8 cellular contexts compared by ENCODE assay signal in the genomic region with DNA sequence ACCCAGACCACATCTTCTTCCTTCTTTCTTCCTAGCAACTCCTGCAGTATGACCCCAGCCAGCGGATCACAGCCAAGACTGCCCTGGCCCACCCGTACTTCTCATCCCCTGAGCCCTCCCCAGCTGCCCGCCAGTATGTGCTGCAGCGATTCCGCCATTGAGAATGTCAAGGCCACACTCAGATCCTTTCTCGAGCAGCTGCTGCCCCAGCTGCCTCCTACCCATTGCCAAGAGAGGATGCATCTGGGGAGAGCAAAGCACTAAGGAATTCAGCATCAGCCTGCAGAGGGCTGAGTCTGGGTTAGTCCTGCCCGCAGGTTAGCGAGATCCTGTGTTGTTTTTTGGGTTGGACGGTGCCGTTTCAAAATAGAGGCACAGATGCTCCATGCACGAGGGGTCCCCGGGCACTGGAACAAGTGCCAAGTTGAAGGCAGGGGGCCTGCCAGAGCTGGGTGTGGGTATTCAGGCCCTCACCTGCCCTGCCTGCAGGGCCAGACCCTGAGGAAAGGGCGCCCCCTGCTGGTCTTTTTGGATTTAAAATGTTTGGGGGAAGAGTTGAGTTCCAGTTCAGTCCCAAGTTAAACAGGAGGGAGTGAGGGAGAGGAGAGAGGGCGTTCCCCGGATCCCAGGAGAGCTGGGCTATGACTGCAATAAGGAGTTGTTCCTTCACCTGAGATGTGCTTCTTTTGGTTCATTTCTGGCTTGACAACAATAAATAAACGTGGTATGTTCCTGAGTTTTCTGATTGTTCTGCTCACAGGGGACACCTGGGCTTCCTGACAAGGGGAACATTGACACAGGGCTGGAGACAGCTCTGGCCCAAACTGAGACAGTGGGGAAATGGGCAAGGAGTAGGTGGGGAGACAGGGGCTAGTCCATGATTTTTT. TPM values are rescaled to one million over a fixed set of nuclear protein-coding genes. Genes with fewer than 3 reads are reported as not detected.
A peak's percentile ranks its signal among the peaks of the same experiment; 100 is the strongest.
DNase-seq lines count a peak whose midpoint lies in the region; ATAC-seq and TF ChIP-seq lines count a peak whose summit lies in the region.

No MANE protein-coding gene starts in this region.

- intact Hi-C loops in spleen (cut with DNase I; ENCODE audit: low total_unique reads) = loop anchor here (2.0 kb wide), 1 partner anchor 101 kb away; a partner anchor contains a TSS

- TF ChIP-seq POLR2A in spleen (IDR thresholded peaks at IDR 0.05) = no peak

- peak; percentile 36 to 85 (median 79) for TF ChIP-seq CTCF in spleen (IDR thresholded peaks at IDR 0.05 in 8 of 11, conservative IDR thresholded peaks at IDR 0.05 in 3 of 11)

- H3K27me3 ChIP-seq in spleen (replicated peaks in 1 of 7) = no peaks in the 10 kb centered on the region

- H3K9me3 ChIP-seq in spleen = no peaks in the 10 kb centered on the region

- peaks cover 7 to 36% (median 20%) of the 10 kb centered on the region in 6 donors for H3K4me1 ChIP-seq in spleen

- no peak overlapping the region for H3K4me3 ChIP-seq in spleen

- no peak for ATAC-seq in GM18909 (IDR thresholded peaks at IDR 0.05; ENCODE audit: poor library complexity, unreplicated experiment)
- no peak for ATAC-seq in GM19463 (IDR thresholded peaks at IDR 0.05; ENCODE audit: unreplicated experiment)

- peaks cover 0 to 40% (median 0%) of the 10 kb centered on the region in 6 donors for H3K36me3 ChIP-seq in spleen

- WGBS in spleen, 5 donors = 38 to 54% (median 47%) methylated on average over 13 to 16 of the region's 16 CpGs

- DNase-seq in GM04504 (ENCODE audit: low read depth) (peak; percentile 26), NCI-H1694 (lab: John Stamatoyannopoulos, UW) (peak; percentile 98), T-helper 2 cell (peak; percentile 49 to 70 (median 65)), anterior cingulate cortex (lab: John Stamatoyannopoulos, UW) (peak in 48 of 58 donors; percentile 6 to 82 (median 39)), hepatic stellate cell (ENCODE audit: low spot score) (peak; percentile 69), spleen (peak; percentile 93)

- peak overlapping the region in 3 of 8 donors; percentile 6 to 47 (median 21) for H3K27ac ChIP-seq in spleen

RNA-seq across cellular contexts. Expression of a gene that starts 4.9 kb away (rescaled TPM):
- 10 to 100 TPM in 2 of 7 donors, 1 to 10 TPM in 5; 6.7 to 12.0 (median 7.1) TPM for total RNA-seq in spleen
- 10 to 100 TPM; 13.8 to 39.8 (median 31.2) TPM for polyA plus RNA-seq in spleen

RNA-seq across cellular contexts. Expression of a gene that starts 21.6 kb away (rescaled TPM):
- total RNA-seq in spleen = under 1 TPM in 4 of 7 donors, not detected in 3; 0.06 to 0.56 (median 0.20) TPM
- under 1 TPM; 0.04 to 0.29 (median 0.05) TPM for polyA plus RNA-seq in spleen

RNA-seq across cellular contexts. Expression of a gene that starts 26.5 kb away (rescaled TPM):
- total RNA-seq in spleen = 10 to 100 TPM in 5 of 7 donors, 1 to 10 TPM in 2; 6.0 to 20.8 (median 13.4) TPM
- polyA plus RNA-seq in spleen = 10 to 100 TPM; 25.7 to 38.7 (median 34.8) TPM

RNA-seq across cellular contexts. Expression of a gene that starts 26.5 kb away (rescaled TPM):
- total RNA-seq in spleen = 10 to 100 TPM; 36.0 to 60.2 (median 45.9) TPM
- 1 to 10 TPM; 6.3 to 9.8 (median 6.8) TPM for polyA plus RNA-seq in spleen

Comparison
In these comparisons a context has a peak if more than half of its experiments do, and no peak if none do; other contexts are left out.
1. DNase-seq: peak in every context shown above with its lines; median percentile 98 in NCI-H1694; 93 in spleen; 69 in hepatic stellate cell; 65 in T-helper 2 cell; 39 in anterior cingulate cortex; 26 in GM04504.